Comparison of ENCODE assay signal across 1 cellular context in genomic region chr3:112470791-112471190, GRCh38.
TF ChIP-seq lines count a peak whose summit lies in the region.

No MANE protein-coding gene starts in this region.

TF ChIP-seq in WTC11, 78 proteins besides CTCF, POLR2A, EP300 and RAD21 (continued from another document):
- TF ChIP-seq HMGXB4 (CRISPR knock-in tag; IDR thresholded peaks at IDR 0.05) (no peak), CDX4 (CRISPR knock-in tag; IDR thresholded peaks at IDR 0.05; ENCODE audit: borderline replicate concordance) (no peak), ZNF317 (CRISPR knock-in tag; IDR thresholded peaks at IDR 0.05; ENCODE audit: borderline replicate concordance, low read depth) (no peak), ATF2 (CRISPR knock-in tag; IDR thresholded peaks at IDR 0.05; ENCODE audit: borderline replicate concordance, low read depth) (no peak), SP1 (CRISPR knock-in tag; conservative IDR thresholded peaks at IDR 0.05) (no peak), ZNF219 (CRISPR knock-in tag; IDR thresholded peaks at IDR 0.05; ENCODE audit: borderline replicate concordance) (no peak), JUN (CRISPR knock-in tag; IDR thresholded peaks at IDR 0.05) (no peak)
